ENCODE assay signal across 1 cellular context in genomic region chr9:75027187-75028107, GRCh38.
TF ChIP-seq lines count a peak whose summit lies in the region.

No MANE protein-coding gene starts in this region.

TF ChIP-seq in HepG2, 621 proteins besides CTCF, POLR2A, EP300 and RAD21 (continued from another document and continues in another):
- TF ChIP-seq HOMEZ (CRISPR knock-in tag; IDR thresholded peaks at IDR 0.05; ENCODE audit: low read depth) (no peak), ZNF788 (CRISPR knock-in tag; IDR thresholded peaks at IDR 0.05; ENCODE audit: borderline replicate concordance) (no peak), ZFP91 (CRISPR knock-in tag; IDR thresholded peaks at IDR 0.05; ENCODE audit: borderline replicate concordance) (no peak), MTERF4 (CRISPR knock-in tag; IDR thresholded peaks at IDR 0.05) (no peak; the same call in 1 of the 2 replicates), HMGXB4 (CRISPR knock-in tag; IDR thresholded peaks at IDR 0.05; ENCODE audit: borderline replicate concordance in 1 of 2, low read depth in 1 of 2) (no peak; a peak in 1 of 4 replicates), GLMP (CRISPR knock-in tag; IDR thresholded peaks at IDR 0.05; ENCODE audit: borderline replicate concordance) (no peak), ZFX (CRISPR knock-in tag; IDR thresholded peaks at IDR 0.05; ENCODE audit: low read depth) (no peak), ZNF44 (CRISPR knock-in tag; IDR thresholded peaks at IDR 0.05) (no peak), PREB (CRISPR knock-in tag; IDR thresholded peaks at IDR 0.05) (no peak), KMT2B (CRISPR knock-in tag; IDR thresholded peaks at IDR 0.05) (peak; percentile 66), RXRA (CRISPR knock-in tag; IDR thresholded peaks at IDR 0.05) (peak; percentile 81), IRX3 (CRISPR knock-in tag; IDR thresholded peaks at IDR 0.05; ENCODE audit: borderline replicate concordance, low read depth) (no peak), ZMYM2 (CRISPR knock-in tag; IDR thresholded peaks at IDR 0.05) (0 out of 2 replicates have a peak, but pooled peaks have one; percentile 31), ZKSCAN5 (CRISPR knock-in tag; IDR thresholded peaks at IDR 0.05) (no peak), ZBTB39 (CRISPR knock-in tag; IDR thresholded peaks at IDR 0.05) (no peak), RAD51 (IDR thresholded peaks at IDR 0.05; ENCODE audit: borderline replicate concordance) (no peak), E2F1 (CRISPR knock-in tag; IDR thresholded peaks at IDR 0.05) (no peak), RFX3 (CRISPR knock-in tag; IDR thresholded peaks at IDR 0.05) (no peak), THRA (CRISPR knock-in tag; IDR thresholded peaks at IDR 0.05; ENCODE audit: borderline replicate concordance) (peak; percentile 64; the same call in 1 of the 2 replicates), ZNF879 (CRISPR knock-in tag; IDR thresholded peaks at IDR 0.05) (no peak), MAFF (IDR thresholded peaks at IDR 0.05; ENCODE audit: low read depth, low read length) (no peak), ZNF564 (CRISPR knock-in tag; IDR thresholded peaks at IDR 0.05) (no peak), NR2F6 (IDR thresholded peaks at IDR 0.05) (peak; percentile 39; the same call in 1 of the 2 replicates), NR2F6 (CRISPR knock-in tag; IDR thresholded peaks at IDR 0.05) (peak; percentile 50; the same call in 1 of the 2 replicates), PHF8 (CRISPR knock-in tag; IDR thresholded peaks at IDR 0.05) (peak; percentile 31), ZNF543 (CRISPR knock-in tag; IDR thresholded peaks at IDR 0.05) (peak; percentile 71), SRSF9 (IDR thresholded peaks at IDR 0.05; ENCODE audit: borderline replicate concordance, insufficient read depth, low read depth, low read length, poor library complexity, severe bottlenecking) (no peak), NFATC3 (CRISPR knock-in tag; IDR thresholded peaks at IDR 0.05) (0 out of 2 replicates have a peak, but pooled peaks have one; percentile 72), STAT5B (CRISPR knock-in tag; IDR thresholded peaks at IDR 0.05) (no peak), ZNF121 (CRISPR knock-in tag; IDR thresholded peaks at IDR 0.05) (no peak), ZFY (CRISPR knock-in tag; IDR thresholded peaks at IDR 0.05) (no peak), ZNF589 (CRISPR knock-in tag; conservative IDR thresholded peaks at IDR 0.05) (no peak), HMGA1 (CRISPR knock-in tag; conservative IDR thresholded peaks at IDR 0.05) (no peak), HDAC1 (CRISPR knock-in tag; IDR thresholded peaks at IDR 0.05) (no peak), PHF5A (CRISPR knock-in tag; IDR thresholded peaks at IDR 0.05; ENCODE audit: low read depth, unreplicated experiment) (no peak), ZNF207 (IDR thresholded peaks at IDR 0.05; ENCODE audit: borderline replicate concordance) (no peak), RBFOX2 (IDR thresholded peaks at IDR 0.05; ENCODE audit: low read depth, low read length) (no peak), SRSF4 (IDR thresholded peaks at IDR 0.05; ENCODE audit: low read depth, low read length, poor library complexity, severe bottlenecking) (no peak), HOXA9 (CRISPR knock-in tag; IDR thresholded peaks at IDR 0.05; ENCODE audit: borderline replicate concordance) (no peak), ZNF446 (CRISPR knock-in tag; IDR thresholded peaks at IDR 0.05) (no peak), SNRNP70 (IDR thresholded peaks at IDR 0.05; ENCODE audit: low read depth, low read length) (no peak), U2AF2 (IDR thresholded peaks at IDR 0.05; ENCODE audit: low read depth, low read length) (no peak), MBNL3 (CRISPR knock-in tag; conservative IDR thresholded peaks at IDR 0.05) (no peak), ZNF747 (CRISPR knock-in tag; IDR thresholded peaks at IDR 0.05; ENCODE audit: borderline replicate concordance) (peak; percentile 8; the same call in 1 of the 2 replicates), ZNF720 (CRISPR knock-in tag; IDR thresholded peaks at IDR 0.05) (no peak), HIC2 (CRISPR knock-in tag; IDR thresholded peaks at IDR 0.05; ENCODE audit: low read depth) (no peak), TARDBP (CRISPR knock-in tag; IDR thresholded peaks at IDR 0.05) (no peak), ARID2 (CRISPR knock-in tag; IDR thresholded peaks at IDR 0.05; ENCODE audit: borderline replicate concordance) (peak; percentile 14; the same call in 1 of the 2 replicates), HES4 (CRISPR knock-in tag; IDR thresholded peaks at IDR 0.05; ENCODE audit: borderline replicate concordance) (0 out of 2 replicates have a peak, but pooled peaks have one; percentile 16), TP53 (CRISPR knock-in tag; conservative IDR thresholded peaks at IDR 0.05) (no peak), JUN (CRISPR knock-in tag; IDR thresholded peaks at IDR 0.05) (no peak), SMAD3 (CRISPR knock-in tag; IDR thresholded peaks at IDR 0.05) (no peak), RBM39 (IDR thresholded peaks at IDR 0.05; ENCODE audit: low read depth, low read length, poor library complexity, severe bottlenecking) (no peak), GTF2F1 (IDR thresholded peaks at IDR 0.05; ENCODE audit: low read length) (no peak), FOSL2 (CRISPR knock-in tag; IDR thresholded peaks at IDR 0.05) (peak; percentile 27; the same call in 1 of the 2 replicates), MED13 (CRISPR knock-in tag; IDR thresholded peaks at IDR 0.05) (0 out of 2 replicates have a peak, but pooled peaks have one; percentile 25)
